Comparison of ENCODE assay signal across 1 cellular context in the genomic region with DNA sequence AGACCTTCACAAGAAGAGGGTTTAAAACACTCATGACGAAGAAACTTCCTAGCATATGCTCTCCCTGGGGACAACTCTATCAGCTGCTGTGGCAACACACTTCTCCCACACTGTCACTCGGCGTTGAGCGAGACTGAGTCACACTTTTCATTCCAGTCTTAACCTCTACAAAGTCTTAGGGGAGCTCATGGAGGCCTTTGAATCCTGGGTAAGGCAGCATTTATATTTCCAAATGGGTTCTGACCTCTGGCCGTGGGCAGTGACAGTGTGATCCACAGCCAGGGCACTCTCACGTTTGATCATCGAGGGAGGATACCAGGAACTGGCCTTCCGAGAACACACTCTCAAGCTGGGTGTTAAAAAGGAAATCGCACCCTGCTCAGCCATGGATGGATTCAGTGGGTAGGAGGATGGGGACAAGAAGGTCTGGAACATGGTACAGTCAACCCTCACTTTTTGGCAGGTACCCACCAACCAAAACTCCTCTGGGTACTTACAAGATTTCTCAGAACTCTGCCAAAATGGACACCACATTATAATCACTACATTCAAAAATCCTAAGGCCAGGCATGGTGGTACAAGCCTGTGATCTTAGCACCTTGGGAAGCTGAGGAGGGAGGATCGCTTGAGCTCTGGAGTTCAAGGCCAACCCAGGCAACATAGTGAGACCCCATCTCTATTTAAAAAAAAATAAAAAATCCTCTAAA.
TF ChIP-seq lines count a peak whose summit lies in the region.

No MANE protein-coding gene starts in this region.

TF ChIP-seq in HepG2, 621 proteins besides CTCF, POLR2A, EP300 and RAD21:
- TF ChIP-seq SAFB2 (CRISPR knock-in tag; IDR thresholded peaks at IDR 0.05; ENCODE audit: borderline replicate concordance, low read depth) = no peak
- TF ChIP-seq, protein P1, sequence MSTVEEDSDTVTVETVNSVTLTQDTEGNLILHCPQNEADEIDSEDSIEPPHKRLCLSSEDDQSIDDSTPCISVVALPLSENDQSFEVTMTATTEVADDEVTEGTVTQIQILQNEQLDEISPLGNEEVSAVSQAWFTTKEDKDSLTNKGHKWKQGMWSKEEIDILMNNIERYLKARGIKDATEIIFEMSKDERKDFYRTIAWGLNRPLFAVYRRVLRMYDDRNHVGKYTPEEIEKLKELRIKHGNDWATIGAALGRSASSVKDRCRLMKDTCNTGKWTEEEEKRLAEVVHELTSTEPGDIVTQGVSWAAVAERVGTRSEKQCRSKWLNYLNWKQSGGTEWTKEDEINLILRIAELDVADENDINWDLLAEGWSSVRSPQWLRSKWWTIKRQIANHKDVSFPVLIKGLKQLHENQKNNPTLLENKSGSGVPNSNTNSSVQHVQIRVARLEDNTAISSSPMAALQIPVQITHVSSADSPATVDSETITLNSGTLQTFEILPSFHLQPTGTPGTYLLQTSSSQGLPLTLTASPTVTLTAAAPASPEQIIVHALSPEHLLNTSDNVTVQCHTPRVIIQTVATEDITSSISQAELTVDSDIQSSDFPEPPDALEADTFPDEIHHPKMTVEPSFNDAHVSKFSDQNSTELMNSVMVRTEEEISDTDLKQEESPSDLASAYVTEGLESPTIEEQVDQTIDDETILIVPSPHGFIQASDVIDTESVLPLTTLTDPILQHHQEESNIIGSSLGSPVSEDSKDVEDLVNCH (CRISPR knock-in tag; IDR thresholded peaks at IDR 0.05) = no peak
- TF ChIP-seq CCDC6 (CRISPR knock-in tag; IDR thresholded peaks at IDR 0.05) = peak; percentile 61; the same call in 1 of the 2 replicates
- no peak for TF ChIP-seq U2AF2 (IDR thresholded peaks at IDR 0.05; ENCODE audit: low read depth, low read length)
- TF ChIP-seq, protein P2, sequence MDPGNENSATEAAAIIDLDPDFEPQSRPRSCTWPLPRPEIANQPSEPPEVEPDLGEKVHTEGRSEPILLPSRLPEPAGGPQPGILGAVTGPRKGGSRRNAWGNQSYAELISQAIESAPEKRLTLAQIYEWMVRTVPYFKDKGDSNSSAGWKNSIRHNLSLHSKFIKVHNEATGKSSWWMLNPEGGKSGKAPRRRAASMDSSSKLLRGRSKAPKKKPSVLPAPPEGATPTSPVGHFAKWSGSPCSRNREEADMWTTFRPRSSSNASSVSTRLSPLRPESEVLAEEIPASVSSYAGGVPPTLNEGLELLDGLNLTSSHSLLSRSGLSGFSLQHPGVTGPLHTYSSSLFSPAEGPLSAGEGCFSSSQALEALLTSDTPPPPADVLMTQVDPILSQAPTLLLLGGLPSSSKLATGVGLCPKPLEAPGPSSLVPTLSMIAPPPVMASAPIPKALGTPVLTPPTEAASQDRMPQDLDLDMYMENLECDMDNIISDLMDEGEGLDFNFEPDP (CRISPR knock-in tag; conservative IDR thresholded peaks at IDR 0.05) = 0 out of 2 replicates have a peak, but pooled peaks have one; percentile 46
- TF ChIP-seq ZKSCAN8 (CRISPR knock-in tag; IDR thresholded peaks at IDR 0.05; ENCODE audit: borderline replicate concordance) = 0 out of 2 replicates have a peak, but pooled peaks have one; percentile 56
- no peak for TF ChIP-seq POLR2G (IDR thresholded peaks at IDR 0.05; ENCODE audit: low read depth, low read length)
- peak; percentile 92 for TF ChIP-seq RBM22 (optimal IDR thresholded peaks at IDR 0.05; ENCODE audit: low read length)
- TF ChIP-seq FOSL2 (CRISPR knock-in tag; IDR thresholded peaks at IDR 0.05) = peak; percentile 73
- TF ChIP-seq CEBPB (IDR thresholded peaks at IDR 0.05; ENCODE audit: borderline replicate concordance, low read depth, low read length) = peak; percentile 45; the same call in 1 of the 2 replicates
